ENCODE assay signal across 8 cellular contexts in the genomic region with DNA sequence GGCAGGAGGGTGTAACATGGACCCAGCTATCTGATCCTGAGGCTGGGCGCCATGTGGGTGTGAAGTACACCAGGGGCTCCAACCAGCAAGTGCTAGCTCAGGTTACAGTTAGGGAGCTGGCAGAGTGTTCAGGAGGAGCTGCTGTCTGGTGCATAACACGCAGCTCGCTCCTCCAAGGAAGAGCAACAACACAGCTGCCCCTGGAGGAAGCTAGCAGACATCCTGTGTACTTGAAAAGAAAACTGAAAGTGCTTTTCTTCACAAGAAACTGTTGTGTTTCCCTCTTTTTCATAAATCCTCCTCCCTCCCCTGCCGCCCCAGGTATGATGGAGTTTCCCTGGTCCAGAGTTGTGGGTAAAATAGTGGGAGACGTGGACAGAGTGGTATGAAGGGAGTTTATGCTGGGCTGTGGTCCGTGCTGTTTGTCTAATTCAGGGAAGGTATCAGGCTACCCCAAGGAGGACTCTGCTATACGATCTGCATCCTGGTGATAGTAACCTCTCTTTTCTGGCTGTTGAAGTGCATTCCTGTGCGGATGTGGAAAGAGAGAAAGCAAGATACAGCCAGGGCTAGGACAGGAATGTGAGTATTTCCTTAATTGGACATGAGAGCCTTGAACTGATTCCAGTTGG. TPM values are rescaled to one million over a fixed set of nuclear protein-coding genes. Genes with fewer than 3 reads are reported as not detected.
DNase-seq lines count a peak whose midpoint lies in the region; ATAC-seq, FAIRE-seq and TF ChIP-seq lines count a peak whose summit lies in the region.

No MANE protein-coding gene starts in this region.

- H3K4me3 ChIP-seq in OCI-LY3 (ENCODE audit: low read length) (peak overlapping the region; percentile 67), astrocyte (ENCODE audit: insufficient read depth, low read depth, low read length) (peak overlapping the region; percentile 48), kidney (ENCODE audit: low read length in 2 of 2) (peak overlapping the region; percentile 52 to 59)

- H3K9me3 ChIP-seq in OCI-LY3 (ENCODE audit: insufficient read depth, low read length) (no peaks in the 10 kb centered on the region), astrocyte (ENCODE audit: insufficient read depth, low read depth, low read length) (no peaks in the 10 kb centered on the region), kidney (ENCODE audit: control insufficient read depth in 1 of 2, low read length in 2 of 2) (no peaks in the 10 kb centered on the region)

- H3K79me2 ChIP-seq in OCI-LY3 (ENCODE audit: low read length), result no peaks in the 10 kb centered on the region
- no peaks in the 10 kb centered on the region for H3K79me2 ChIP-seq in astrocyte (ENCODE audit: insufficient read depth, low read length)

- H3K4me2 ChIP-seq in OCI-LY3 (ENCODE audit: low read length) (peak overlapping the region; percentile 81), astrocyte (ENCODE audit: low read length) (peak overlapping the region; percentile 82)

- H4K20me1 ChIP-seq in OCI-LY3 (ENCODE audit: insufficient read depth, low read length) (no peaks in the 10 kb centered on the region), astrocyte (ENCODE audit: insufficient read depth, low read length) (no peaks in the 10 kb centered on the region)

- TF ChIP-seq CTCF in OCI-LY3 (IDR thresholded peaks at IDR 0.05; ENCODE audit: low read depth, low read length), result no peak
- TF ChIP-seq CTCF in astrocyte (IDR thresholded peaks at IDR 0.05; ENCODE audit: insufficient read depth, low read depth, low read length), result no peak
- no peak for TF ChIP-seq CTCF in kidney (IDR thresholded peaks at IDR 0.05; ENCODE audit: borderline replicate concordance, extremely low read depth, insufficient read depth)

- H3K27me3 ChIP-seq in OCI-LY3 (ENCODE audit: low read depth, low read length), result peaks cover 22% of the 10 kb centered on the region
- peaks cover 4% of the 10 kb centered on the region for H3K27me3 ChIP-seq in astrocyte (ENCODE audit: insufficient read depth, low read length)

- H3K4me3 Mint-ChIP-seq in astrocyte (ENCODE audit: unreplicated experiment), result peak overlapping the region; percentile 23
- peak overlapping the region; percentile 89 for H3K4me3 Mint-ChIP-seq in stimulated activated naive CD8-positive, alpha-beta T cell treated with anti-CD3 and anti-CD28 coated beads, Interleukin-15, Interleukin-2, amounts not matched to agents 100 ng/mL and 50 ng/mL, for 24 hours

- peaks cover 4% of the 10 kb centered on the region for H3K9me3 Mint-ChIP-seq in astrocyte (ENCODE audit: unreplicated experiment)
- H3K9me3 Mint-ChIP-seq in stimulated activated naive CD8-positive, alpha-beta T cell treated with anti-CD3 and anti-CD28 coated beads, Interleukin-15, Interleukin-2, amounts not matched to agents 100 ng/mL and 50 ng/mL, for 24 hours, result no peaks in the 10 kb centered on the region

- H3K9ac ChIP-seq in OCI-LY3 (ENCODE audit: low read length), result peak overlapping the region; percentile 42; the same call in 1 of the 2 replicates
- peak overlapping the region; percentile 69 for H3K9ac ChIP-seq in astrocyte (ENCODE audit: low read length)
- H3K9ac ChIP-seq in kidney (ENCODE audit: low read length in 2 of 2), result peak overlapping the region; percentile 5 to 15

- H3K27ac Mint-ChIP-seq in astrocyte (ENCODE audit: unreplicated experiment), result peak overlapping the region; percentile 43
- H3K27ac Mint-ChIP-seq in stimulated activated naive CD8-positive, alpha-beta T cell treated with anti-CD3 and anti-CD28 coated beads, Interleukin-15, Interleukin-2, amounts not matched to agents 100 ng/mL and 50 ng/mL, for 24 hours, result peak overlapping the region; percentile 96

- H3K27ac ChIP-seq in OCI-LY3 (ENCODE audit: low read length), result no peak overlapping the region
- H3K27ac ChIP-seq in astrocyte (ENCODE audit: low read depth, low read length), result peak overlapping the region; percentile 75
- H3K27ac ChIP-seq in kidney (ENCODE audit: low read depth in 2 of 2, low read length in 2 of 2), result peak overlapping the region; percentile 10 to 92

- ATAC-seq in HG02884 (IDR thresholded peaks at IDR 0.05; ENCODE audit: unreplicated experiment), result peak; percentile 33
- no peak for ATAC-seq in GM19351 (IDR thresholded peaks at IDR 0.05; ENCODE audit: unreplicated experiment)

- FAIRE-seq in astrocyte (lab: Jason Lieb, UNC), result no peak
- no peak for FAIRE-seq in kidney (lab: Jason Lieb, UNC)

- H3K36me3 Mint-ChIP-seq in astrocyte (ENCODE audit: low read depth, unreplicated experiment), result peaks cover 1% of the 10 kb centered on the region
- H3K36me3 Mint-ChIP-seq in stimulated activated naive CD8-positive, alpha-beta T cell treated with anti-CD3 and anti-CD28 coated beads, Interleukin-15, Interleukin-2, amounts not matched to agents 100 ng/mL and 50 ng/mL, for 24 hours (ENCODE audit: low read depth), result no peaks in the 10 kb centered on the region

- peaks cover 20% of the 10 kb centered on the region for H3K4me1 Mint-ChIP-seq in astrocyte (ENCODE audit: low read depth, unreplicated experiment)
- peaks cover 74% of the 10 kb centered on the region for H3K4me1 Mint-ChIP-seq in stimulated activated naive CD8-positive, alpha-beta T cell treated with anti-CD3 and anti-CD28 coated beads, Interleukin-15, Interleukin-2, amounts not matched to agents 100 ng/mL and 50 ng/mL, for 24 hours (ENCODE audit: low read depth)

- H3K27me3 Mint-ChIP-seq in astrocyte (ENCODE audit: low read depth, unreplicated experiment), result peaks cover 25% of the 10 kb centered on the region
- H3K27me3 Mint-ChIP-seq in stimulated activated naive CD8-positive, alpha-beta T cell treated with anti-CD3 and anti-CD28 coated beads, Interleukin-15, Interleukin-2, amounts not matched to agents 100 ng/mL and 50 ng/mL, for 24 hours, result no peaks in the 10 kb centered on the region

- intact Hi-C loops in kidney (cut with DNase I), result no loop called here

- H2AFZ ChIP-seq in OCI-LY3 (ENCODE audit: low read depth, low read length) (peak overlapping the region; percentile 52), astrocyte (ENCODE audit: low read depth, low read length) (no peak overlapping the region)

- H3K4me1 ChIP-seq in OCI-LY3 (ENCODE audit: low read length), result peaks cover 53% of the 10 kb centered on the region
- H3K4me1 ChIP-seq in astrocyte (ENCODE audit: insufficient read depth, low read length), result peaks cover 23% of the 10 kb centered on the region
- peaks cover 0 to 12% of the 10 kb centered on the region in 2 donors for H3K4me1 ChIP-seq in kidney (ENCODE audit: control insufficient read depth in 1 of 2, insufficient read depth in 1 of 2, low read depth in 1 of 2, low read length in 2 of 2)

- H3K36me3 ChIP-seq in OCI-LY3 (replicated peaks; ENCODE audit: low read depth, low read length) (no peaks in the 10 kb centered on the region), astrocyte (ENCODE audit: insufficient read depth, low read length) (no peaks in the 10 kb centered on the region), kidney (ENCODE audit: control insufficient read depth in 1 of 2, insufficient read depth in 2 of 2, low read length in 2 of 2) (no peaks in the 10 kb centered on the region)

- peak; percentile 22 for DNase-seq in activated T-cell treated with anti-CD3 and anti-CD28 coated beads for 1 hour (ENCODE audit: low read depth)
- DNase-seq in activated T-cell treated with anti-CD3 and anti-CD28 coated beads for 4 hours, result no peak
- DNase-seq in astrocyte (ENCODE audit: low read depth), result peak; percentile 86
- DNase-seq in kidney, result no peak

RNA-seq across cellular contexts. Expression of a gene that starts 6.1 kb away (rescaled TPM):
- total RNA-seq in astrocyte, result 51.7 and 63.7 TPM in 2 replicates
- 81.9 TPM for total RNA-seq in kidney
- 27.2 TPM for polyA plus RNA-seq in kidney (ENCODE audit: insufficient read depth, low read depth, low replicate concordance)

Comparison
In these comparisons a context has a peak if more than half of its experiments do, and no peak if none do; other contexts are left out.
1. DNase-seq: peak in activated T-cell treated with anti-CD3 and anti-CD28 coated beads for 1 hour (single experiment) and astrocyte (single experiment); none in activated T-cell treated with anti-CD3 and anti-CD28 coated beads for 4 hours (single experiment) and kidney (single experiment).
2. H3K9ac ChIP-seq: peak in every context shown above with its lines; median percentile 69 in astrocyte; 42 in OCI-LY3; 10 in kidney.
3. Peak in every context shown above with its lines, with median percentiles within 50 percentile points of each other: H3K4me3 ChIP-seq.